ENCODE assay signal across 11 cellular contexts in genomic region chr7:75880242-75880641, GRCh38. TPM values are rescaled to one million over a fixed set of nuclear protein-coding genes. Genes with fewer than 3 reads are reported as not detected.
A peak's percentile ranks its signal among the peaks of the same experiment; 100 is the strongest.
DNase-seq lines count a peak whose midpoint lies in the region; ATAC-seq, FAIRE-seq and TF ChIP-seq lines count a peak whose summit lies in the region.
"Had no signal": no experiment of that assay in that cellular context is flagged by ENCODE, and none has a peak within 500 bp of the region (broad histone marks: within the 10 kb centered on the region; RNA-seq: fewer than 3 reads in every experiment).

No MANE protein-coding gene starts in this region.

- POLR2A ChIA-PET in activated naive CD8-positive, alpha-beta T cell treated with anti-CD3 and anti-CD28 coated beads, Interleukin-2, amount 10 ng/mL, durations not matched to agents 7 days and 5 days (lab: Charles Lee), result no interaction called here

- peaks cover 0 to 49% (median 35%) of the 10 kb centered on the region in 9 donors for H3K36me3 ChIP-seq in heart right ventricle
- peaks cover 50% of the 10 kb centered on the region for H3K36me3 ChIP-seq in lower lobe of right lung
- peaks cover 0 to 43% (median 6%) of the 10 kb centered on the region in 3 donors for H3K36me3 ChIP-seq in tibial nerve

- intact Hi-C loops in heart right ventricle (cut with DNase I) (loop anchor here in 1 of 10 donors (2.0 kb wide), 1 partner anchor 35 kb away; the partner anchor contains the start of gene POR), Right ventricle myocardium inferior (cut with DNase I) (no loop called here), lower lobe of right lung (cut with DNase I) (no loop called here)

- 77 to 79% methylated on average over 4 of the region's 4 CpGs for WGBS in heart right ventricle, 2 donors
- 78 to 86% methylated on average over 4 of the region's 4 CpGs for WGBS in tibial nerve, 2 donors

- ATAC-seq in heart right ventricle, result no peak
- no peak for ATAC-seq in Right ventricle myocardium inferior
- no peak for ATAC-seq in activated naive CD8-positive, alpha-beta T cell treated with anti-CD3 and anti-CD28 coated beads, Interleukin-2, amount 10 ng/mL, durations not matched to agents 7 days and 5 days (ENCODE audit: low read depth)
- no peak for ATAC-seq in lower lobe of right lung
- ATAC-seq in GM21825 (IDR thresholded peaks at IDR 0.05; ENCODE audit: unreplicated experiment), result no peak

- TF ChIP-seq EP300 in tibial nerve (IDR thresholded peaks at IDR 0.05), result no peak

- no peak for TF ChIP-seq CTCF in heart right ventricle (IDR thresholded peaks at IDR 0.05)
- no peak for TF ChIP-seq CTCF in lower lobe of right lung (IDR thresholded peaks at IDR 0.05)
- TF ChIP-seq CTCF in tibial nerve (IDR thresholded peaks at IDR 0.05), result no peak

- no peaks in the 10 kb centered on the region for H3K9me3 Mint-ChIP-seq in activated naive CD8-positive, alpha-beta T cell treated with anti-CD3 and anti-CD28 coated beads, Interleukin-2, amount 10 ng/mL, durations not matched to agents 7 days and 5 days

- H3K9me3 ChIP-seq in heart right ventricle, result no peaks in the 10 kb centered on the region
- H3K9me3 ChIP-seq in lower lobe of right lung, result no peaks in the 10 kb centered on the region
- no peaks in the 10 kb centered on the region for H3K9me3 ChIP-seq in tibial nerve

- no peak for TF ChIP-seq POLR2A in tibial nerve (IDR thresholded peaks at IDR 0.05)

- H3K4me3 ChIP-seq in heart right ventricle (peak overlapping the region in 7 of 10 donors; percentile 67 to 97 (median 78)), lower lobe of right lung (peak overlapping the region; percentile 93), tibial nerve (peak overlapping the region in 3 of 4 donors; percentile 50 to 96 (median 82))

- no peaks in the 10 kb centered on the region for H3K27me3 Mint-ChIP-seq in activated naive CD8-positive, alpha-beta T cell treated with anti-CD3 and anti-CD28 coated beads, Interleukin-2, amount 10 ng/mL, durations not matched to agents 7 days and 5 days

- DNase-seq in heart right ventricle (no peak), Right ventricle myocardium inferior (ENCODE audit: missing footprints) (no peak), lower lobe of right lung (no peak), tibial nerve (ENCODE audit: low spot score in 2 of 2) (no peak), activated gamma-delta T cell treated with Interleukin-2 at 50 U/mL for 16 hours (no peak), frontal cortex (ENCODE audit: low spot score in 2 of 2) (no peak)
- DNase-seq in activated naive CD8-positive, alpha-beta T cell treated with anti-CD3 and anti-CD28 coated beads, Interleukin-2, amount 10 ng/mL, durations not matched to agents 7 days and 5 days, result no peak
- DNase-seq: DMS153, SHP77 had no signal

- no peak for FAIRE-seq in frontal cortex (lab: Jason Lieb, UNC)
- FAIRE-seq: colon had no signal

- H3K27ac Mint-ChIP-seq in activated naive CD8-positive, alpha-beta T cell treated with anti-CD3 and anti-CD28 coated beads, Interleukin-2, amount 10 ng/mL, durations not matched to agents 7 days and 5 days, result peak overlapping the region; percentile 16

- no peaks in the 10 kb centered on the region for H3K27me3 ChIP-seq in heart right ventricle
- H3K27me3 ChIP-seq in lower lobe of right lung (ENCODE audit: low read depth), result no peaks in the 10 kb centered on the region
- H3K27me3 ChIP-seq in tibial nerve, result no peaks in the 10 kb centered on the region

- H3K4me1 ChIP-seq in heart right ventricle (peaks cover 5 to 51% (median 19%) of the 10 kb centered on the region in 9 donors), lower lobe of right lung (peaks cover 37% of the 10 kb centered on the region), tibial nerve (peaks cover 0 to 32% (median 11%) of the 10 kb centered on the region in 4 donors)

- peaks cover 19% of the 10 kb centered on the region for H3K4me1 Mint-ChIP-seq in activated naive CD8-positive, alpha-beta T cell treated with anti-CD3 and anti-CD28 coated beads, Interleukin-2, amount 10 ng/mL, durations not matched to agents 7 days and 5 days

- H3K36me3 Mint-ChIP-seq in activated naive CD8-positive, alpha-beta T cell treated with anti-CD3 and anti-CD28 coated beads, Interleukin-2, amount 10 ng/mL, durations not matched to agents 7 days and 5 days, result peaks cover 15% of the 10 kb centered on the region

- H3K27ac ChIP-seq in heart right ventricle (peak overlapping the region in 4 of 10 donors; percentile 40 to 87 (median 86)), lower lobe of right lung (no peak overlapping the region), tibial nerve (peak overlapping the region in 2 of 4 donors; percentile 77 to 92)

- H3K4me3 Mint-ChIP-seq in activated naive CD8-positive, alpha-beta T cell treated with anti-CD3 and anti-CD28 coated beads, Interleukin-2, amount 10 ng/mL, durations not matched to agents 7 days and 5 days, result peak overlapping the region; percentile 98

RNA-seq across cellular contexts. Expression of gene RHBDD2, which starts 1.4 kb away (rescaled TPM):
- total RNA-seq in heart right ventricle (10 to 100 TPM; 20.8 to 39.7 (median 27.4) TPM), Right ventricle myocardium inferior (16.7 TPM), lower lobe of right lung (72.5 TPM), tibial nerve (10 to 100 TPM; 68.6 to 90.6 (median 74.5) TPM), frontal cortex (34.2 TPM)
- 10 to 100 TPM; 28.9 to 48.1 TPM for polyA plus RNA-seq in heart right ventricle
- total RNA-seq in activated naive CD8-positive, alpha-beta T cell treated with anti-CD3 and anti-CD28 coated beads, Interleukin-2, amount 10 ng/mL, durations not matched to agents 7 days and 5 days, result 10 to 100 TPM; 32.2 to 33.1 TPM

RNA-seq across cellular contexts. Expression of gene POR, which starts 34.7 kb away (rescaled TPM):
- total RNA-seq in heart right ventricle (100 to 1,000 TPM in 1 of 10 donors, 10 to 100 TPM in 9; 37.3 to 203 (median 59.3) TPM), Right ventricle myocardium inferior (66.3 TPM), lower lobe of right lung (244 TPM), tibial nerve (100 to 1,000 TPM in 2 of 4 donors, 10 to 100 TPM in 2; 66.6 to 244 (median 107) TPM), frontal cortex (67.3 TPM)
- polyA plus RNA-seq in heart right ventricle, result 100 to 1,000 TPM; 104 to 185 TPM
- 10 to 100 TPM; 61.5 to 62.2 TPM for total RNA-seq in activated naive CD8-positive, alpha-beta T cell treated with anti-CD3 and anti-CD28 coated beads, Interleukin-2, amount 10 ng/mL, durations not matched to agents 7 days and 5 days
